Comparison of ENCODE assay signal across 2 cellular contexts in the genomic region with DNA sequence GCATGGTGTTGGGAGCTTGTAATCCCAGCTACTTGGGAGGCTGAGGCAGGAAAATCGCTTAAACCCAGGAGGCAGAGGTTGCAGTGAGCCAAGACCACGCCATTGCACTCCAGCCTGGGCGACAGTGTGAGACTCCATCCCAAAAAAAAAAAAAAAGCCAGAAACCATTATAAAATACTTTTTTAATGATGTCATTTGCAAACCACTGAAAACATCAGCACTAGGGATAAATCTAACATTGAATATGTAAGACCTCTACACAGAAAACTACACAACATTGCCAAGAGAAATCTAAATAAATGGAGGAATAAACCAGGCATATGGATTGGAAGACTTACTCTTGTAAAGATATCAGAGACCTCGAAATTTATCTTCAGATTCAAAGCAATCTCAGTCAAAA.
TF ChIP-seq lines count a peak whose summit lies in the region.

No MANE protein-coding gene starts in this region.

TF ChIP-seq in HEK293, 187 proteins besides CTCF, POLR2A, EP300 and RAD21:
- peak; percentile 49 for TF ChIP-seq ZNF335 (tag by site-specific recombination; conservative IDR thresholded peaks at IDR 0.05)
- TF ChIP-seq, protein P1, sequence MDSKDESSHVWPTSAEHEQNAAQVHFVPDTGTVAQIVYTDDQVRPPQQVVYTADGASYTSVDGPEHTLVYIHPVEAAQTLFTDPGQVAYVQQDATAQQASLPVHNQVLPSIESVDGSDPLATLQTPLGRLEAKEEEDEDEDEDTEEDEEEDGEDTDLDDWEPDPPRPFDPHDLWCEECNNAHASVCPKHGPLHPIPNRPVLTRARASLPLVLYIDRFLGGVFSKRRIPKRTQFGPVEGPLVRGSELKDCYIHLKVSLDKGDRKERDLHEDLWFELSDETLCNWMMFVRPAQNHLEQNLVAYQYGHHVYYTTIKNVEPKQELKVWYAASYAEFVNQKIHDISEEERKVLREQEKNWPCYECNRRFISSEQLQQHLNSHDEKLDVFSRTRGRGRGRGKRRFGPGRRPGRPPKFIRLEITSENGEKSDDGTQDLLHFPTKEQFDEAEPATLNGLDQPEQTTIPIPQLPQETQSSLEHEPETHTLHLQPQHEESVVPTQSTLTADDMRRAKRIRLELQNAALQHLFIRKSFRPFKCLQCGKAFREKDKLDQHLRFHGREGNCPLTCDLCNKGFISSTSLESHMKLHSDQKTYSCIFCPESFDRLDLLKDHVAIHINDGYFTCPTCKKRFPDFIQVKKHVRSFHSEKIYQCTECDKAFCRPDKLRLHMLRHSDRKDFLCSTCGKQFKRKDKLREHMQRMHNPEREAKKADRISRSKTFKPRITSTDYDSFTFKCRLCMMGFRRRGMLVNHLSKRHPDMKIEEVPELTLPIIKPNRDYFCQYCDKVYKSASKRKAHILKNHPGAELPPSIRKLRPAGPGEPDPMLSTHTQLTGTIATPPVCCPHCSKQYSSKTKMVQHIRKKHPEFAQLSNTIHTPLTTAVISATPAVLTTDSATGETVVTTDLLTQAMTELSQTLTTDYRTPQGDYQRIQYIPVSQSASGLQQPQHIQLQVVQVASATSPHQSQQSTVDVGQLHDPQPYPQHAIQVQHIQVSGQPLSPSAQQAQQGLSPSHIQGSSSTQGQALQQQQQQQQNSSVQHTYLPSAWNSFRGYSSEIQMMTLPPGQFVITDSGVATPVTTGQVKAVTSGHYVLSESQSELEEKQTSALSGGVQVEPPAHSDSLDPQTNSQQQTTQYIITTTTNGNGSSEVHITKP (tag by site-specific recombination; IDR thresholded peaks at IDR 0.05): 0 out of 2 replicates have a peak, but pooled peaks have one; percentile 9
- 0 out of 2 replicates have a peak, but pooled peaks have one; percentile 24 for TF ChIP-seq BCL11A (tag by site-specific recombination; IDR thresholded peaks at IDR 0.05; ENCODE audit: low read depth)
- TF ChIP-seq, protein P2, sequence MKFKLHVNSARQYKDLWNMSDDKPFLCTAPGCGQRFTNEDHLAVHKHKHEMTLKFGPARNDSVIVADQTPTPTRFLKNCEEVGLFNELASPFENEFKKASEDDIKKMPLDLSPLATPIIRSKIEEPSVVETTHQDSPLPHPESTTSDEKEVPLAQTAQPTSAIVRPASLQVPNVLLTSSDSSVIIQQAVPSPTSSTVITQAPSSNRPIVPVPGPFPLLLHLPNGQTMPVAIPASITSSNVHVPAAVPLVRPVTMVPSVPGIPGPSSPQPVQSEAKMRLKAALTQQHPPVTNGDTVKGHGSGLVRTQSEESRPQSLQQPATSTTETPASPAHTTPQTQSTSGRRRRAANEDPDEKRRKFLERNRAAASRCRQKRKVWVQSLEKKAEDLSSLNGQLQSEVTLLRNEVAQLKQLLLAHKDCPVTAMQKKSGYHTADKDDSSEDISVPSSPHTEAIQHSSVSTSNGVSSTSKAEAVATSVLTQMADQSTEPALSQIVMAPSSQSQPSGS (tag by site-specific recombination; IDR thresholded peaks at IDR 0.05; ENCODE audit: low read depth): peak; percentile 84

TF ChIP-seq in GM12878, 131 proteins besides CTCF, POLR2A, EP300 and RAD21:
- 0 out of 2 replicates have a peak, but pooled peaks have one; percentile 8 for TF ChIP-seq POLR2AphosphoS5 (IDR thresholded peaks at IDR 0.05; ENCODE audit: low read length)
